Comparison of ENCODE assay signal across 25 cellular contexts in the genomic region with DNA sequence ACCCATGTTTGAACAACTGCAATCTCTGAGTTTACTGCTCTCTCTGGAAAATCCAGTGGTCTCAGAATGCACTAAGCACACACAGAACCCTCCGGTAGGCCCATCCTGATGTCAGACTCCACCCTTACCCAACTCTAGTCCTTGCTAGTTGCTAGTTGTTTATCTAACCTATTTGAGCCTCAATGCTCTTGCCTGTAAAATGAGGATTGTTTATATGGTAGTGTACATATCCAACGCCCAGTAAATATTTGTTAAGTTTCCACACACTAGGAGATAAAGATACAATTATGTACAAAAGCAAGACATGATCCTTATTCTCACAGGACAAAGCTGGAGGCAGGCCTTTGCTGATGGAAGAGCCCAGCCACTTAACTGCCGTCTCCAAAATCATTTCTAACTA.
"Had no signal": no experiment of that assay in that cellular context is flagged by ENCODE, and none has a peak within 500 bp of the region (broad histone marks: within the 10 kb centered on the region; RNA-seq: fewer than 3 reads in every experiment).

No MANE protein-coding gene starts in this region.

- H3K9me3 ChIP-seq: lower lobe of right lung, right atrium auricular region, suprapubic skin, vagina had no signal

- H3K36me3 Mint-ChIP-seq: immature natural killer cell, natural killer cell had no signal

- H3K27me3 Mint-ChIP-seq: progenitor cell of endocrine pancreas had no signal

- H3K9me3 Mint-ChIP-seq: effector memory CD8-positive, alpha-beta T cell; natural killer cell; stimulated activated naive CD8-positive, alpha-beta T cell treated with anti-CD3 and anti-CD28 coated beads, Interleukin-15, amount 100 ng/mL, for 72 hours had no signal

- H3K4me3 ChIP-seq: lower lobe of right lung, right atrium auricular region, smooth muscle cell, suprapubic skin, vagina had no signal

- H3K27ac Mint-ChIP-seq: effector memory CD8-positive, alpha-beta T cell; immature natural killer cell; natural killer cell; progenitor cell of endocrine pancreas; stimulated activated naive CD8-positive, alpha-beta T cell treated with anti-CD3 and anti-CD28 coated beads, Interleukin-15, amount 100 ng/mL, for 72 hours had no signal

- DNase-seq: cortex of kidney; effector memory CD8-positive, alpha-beta T cell; erythroblast; hypothalamus; immature natural killer cell; islet precursor cell; kidney glomerular epithelial cell; left ventricle myocardium superior; lower lobe of right lung; natural killer cell; occipital lobe; stimulated activated CD4-positive, alpha-beta T cell treated with anti-CD3 and anti-CD28 coated beads, Interleukin-12 subunit alpha, Interleukin-12 subunit beta, amount 100 ng/mL, for 4 hours; stimulated activated CD4-positive, alpha-beta T cell treated with anti-CD3 and anti-CD28 coated beads, Interleukin-1b, Interleukin-23, amount 100 ng/mL, for 48 hours; stimulated activated CD4-positive, alpha-beta T cell treated with anti-CD3 and anti-CD28 coated beads, Interleukin-4, amount 100 ng/mL, for 1 hour; stimulated activated CD8-positive, alpha-beta memory T cell treated with anti-CD3 and anti-CD28 coated beads, Interleukin-4, amount 100 ng/mL, for 48 hours; stimulated activated naive CD4-positive, alpha-beta T cell; stimulated activated naive CD8-positive, alpha-beta T cell treated with anti-CD3 and anti-CD28 coated beads, Interleukin-15, amount 100 ng/mL, for 72 hours; trophoblast cell had no signal

- H3K27me3 ChIP-seq: right atrium auricular region, suprapubic skin, vagina had no signal

- H3K4me1 Mint-ChIP-seq: immature natural killer cell; natural killer cell; stimulated activated naive CD8-positive, alpha-beta T cell treated with anti-CD3 and anti-CD28 coated beads, Interleukin-15, amount 100 ng/mL, for 72 hours had no signal

- ATAC-seq: effector memory CD8-positive, alpha-beta T cell; left ventricle myocardium superior; lower lobe of right lung; natural killer cell; sciatic nerve; stimulated activated naive CD8-positive, alpha-beta T cell treated with anti-CD3 and anti-CD28 coated beads, Interleukin-15, amount 100 ng/mL, for 72 hours had no signal

- H3K36me3 ChIP-seq: lower lobe of right lung, right atrium auricular region, suprapubic skin, vagina had no signal

- H3K4me3 Mint-ChIP-seq: effector memory CD8-positive, alpha-beta T cell; immature natural killer cell; natural killer cell; stimulated activated naive CD8-positive, alpha-beta T cell treated with anti-CD3 and anti-CD28 coated beads, Interleukin-15, amount 100 ng/mL, for 72 hours had no signal

- H3K27ac ChIP-seq: lower lobe of right lung, parathyroid adenoma, right atrium auricular region, suprapubic skin, vagina had no signal
